In genomic region chrX:23854122-23854521, GRCh38 we compare ENCODE assay signal across 20 cellular contexts. TPM values are rescaled to one million over a fixed set of nuclear protein-coding genes. Genes with fewer than 3 reads are reported as not detected.
"Had no signal": no experiment of that assay in that cellular context is flagged by ENCODE, and none has a peak within 500 bp of the region (broad histone marks: within the 10 kb centered on the region; RNA-seq: fewer than 3 reads in every experiment).

No MANE protein-coding gene starts in this region.

- H3K9me3 Mint-ChIP-seq: activated naive CD8-positive, alpha-beta T cell treated with anti-CD3 and anti-CD28 coated beads, Interleukin-2, amount 10 ng/mL, durations not matched to agents 7 days and 5 days; central memory CD8-positive, alpha-beta T cell; immature natural killer cell; nephron had no signal

- ATAC-seq: activated CD4-positive, alpha-beta T cell treated with anti-CD3 and anti-CD28 coated beads for 36 hours had no signal

- H3K4me1 ChIP-seq: heart right ventricle had no signal

- H3K27ac Mint-ChIP-seq: activated CD4-positive, alpha-beta T cell treated with anti-CD3 and anti-CD28 coated beads for 36 hours; activated naive CD8-positive, alpha-beta T cell treated with anti-CD3 and anti-CD28 coated beads, Interleukin-2, amount 10 ng/mL, durations not matched to agents 7 days and 5 days; immature natural killer cell; nephron; progenitor cell of endocrine pancreas had no signal

- H3K27ac ChIP-seq: brain microvascular endothelial cell, heart right ventricle, WERI-Rb-1 had no signal

- H3K27me3 ChIP-seq: brain microvascular endothelial cell had no signal

- H3K4me3 Mint-ChIP-seq: activated CD4-positive, alpha-beta T cell treated with anti-CD3 and anti-CD28 coated beads for 36 hours; activated naive CD8-positive, alpha-beta T cell treated with anti-CD3 and anti-CD28 coated beads, Interleukin-2, amount 10 ng/mL, durations not matched to agents 7 days and 5 days; central memory CD8-positive, alpha-beta T cell; immature natural killer cell; nephron had no signal

- DNase-seq: activated CD4-positive, alpha-beta T cell treated with anti-CD3 and anti-CD28 coated beads for 36 hours; activated CD4-positive, alpha-beta T cell treated with anti-CD3 and anti-CD28 coated beads, Interleukin-2, amount 50 U/mL, for 48 hours; activated gamma-delta T cell treated with Interleukin-2 at 50 U/mL for 16 hours; activated naive CD8-positive, alpha-beta T cell treated with anti-CD3 and anti-CD28 coated beads, Interleukin-2, amount 10 ng/mL, durations not matched to agents 7 days and 5 days; brain microvascular endothelial cell; cortex of kidney; erythroblast; heart right ventricle; immature natural killer cell; stimulated activated CD4-positive, alpha-beta T cell treated with anti-CD3 and anti-CD28 coated beads, Interleukin-12 subunit alpha, Interleukin-12 subunit beta, amount 100 ng/mL, for 4 hours; stimulated activated CD4-positive, alpha-beta T cell treated with anti-CD3 and anti-CD28 coated beads, Interleukin-1b, Interleukin-23, amount 100 ng/mL, for 48 hours; stimulated activated CD8-positive, alpha-beta memory T cell treated with anti-CD3 and anti-CD28 coated beads, Interleukin-4, amount 100 ng/mL, for 48 hours; stimulated activated naive CD4-positive, alpha-beta T cell; SW 1271; T-helper 2 cell; WERI-Rb-1 had no signal

- H3K4me3 ChIP-seq: heart right ventricle had no signal

- H3K4me1 Mint-ChIP-seq: activated CD4-positive, alpha-beta T cell treated with anti-CD3 and anti-CD28 coated beads for 36 hours; activated naive CD8-positive, alpha-beta T cell treated with anti-CD3 and anti-CD28 coated beads, Interleukin-2, amount 10 ng/mL, durations not matched to agents 7 days and 5 days; central memory CD8-positive, alpha-beta T cell; immature natural killer cell; nephron had no signal

- H3K27me3 Mint-ChIP-seq: activated CD4-positive, alpha-beta T cell treated with anti-CD3 and anti-CD28 coated beads for 36 hours; activated naive CD8-positive, alpha-beta T cell treated with anti-CD3 and anti-CD28 coated beads, Interleukin-2, amount 10 ng/mL, durations not matched to agents 7 days and 5 days; central memory CD8-positive, alpha-beta T cell; progenitor cell of endocrine pancreas had no signal

- H3K36me3 ChIP-seq: brain microvascular endothelial cell, WERI-Rb-1 had no signal

- H3K36me3 Mint-ChIP-seq: immature natural killer cell had no signal

- H3K9me3 ChIP-seq: heart right ventricle had no signal

RNA-seq across cellular contexts. Expression of gene CXorf58, which starts 53.7 kb away (rescaled TPM):
- total RNA-seq: activated naive CD8-positive, alpha-beta T cell treated with anti-CD3 and anti-CD28 coated beads, Interleukin-2, amount 10 ng/mL, durations not matched to agents 7 days and 5 days; omental fat pad had no signal
